In genomic region chr12:45886685-45887084, GRCh38 we compare ENCODE assay signal across 17 cellular contexts.
"Had no signal": no experiment of that assay in that cellular context is flagged by ENCODE, and none has a peak within 500 bp of the region (broad histone marks: within the 10 kb centered on the region; RNA-seq: fewer than 3 reads in every experiment).

No MANE protein-coding gene starts in this region.

- H3K4me1 ChIP-seq: colonic mucosa, esophagus muscularis mucosa, foreskin keratinocyte, gastroesophageal sphincter, left lung, lower lobe of right lung had no signal

- H3K36me3 ChIP-seq: colonic mucosa had no signal

- H3K9me3 ChIP-seq: colonic mucosa, esophagus muscularis mucosa, gastroesophageal sphincter, lower lobe of right lung had no signal

- DNase-seq: colonic mucosa; cortex of kidney; effector CD4-positive, alpha-beta T cell; effector memory CD4-positive, alpha-beta T cell; foreskin keratinocyte; heart left ventricle; hypothalamus; left cardiac atrium; left ventricle myocardium superior; lower lobe of right lung; mesenchymal stem cell; midbrain; naive thymus-derived CD4-positive, alpha-beta T cell had no signal

- H3K27ac ChIP-seq: colonic mucosa, esophagus muscularis mucosa, foreskin keratinocyte, gastroesophageal sphincter, heart left ventricle, hepatocyte, left lung, lower lobe of right lung had no signal

- H3K79me2 ChIP-seq: hepatocyte had no signal

- H3K4me2 ChIP-seq: hepatocyte had no signal

- H3K27me3 ChIP-seq: colonic mucosa, esophagus muscularis mucosa, foreskin keratinocyte, gastroesophageal sphincter, heart left ventricle, hepatocyte, left lung had no signal

- H3K4me3 ChIP-seq: colonic mucosa, esophagus muscularis mucosa, gastroesophageal sphincter, heart left ventricle, hepatocyte, left lung, lower lobe of right lung had no signal
